ENCODE assay signal across 21 cellular contexts in genomic region chr17:63464691-63465090, GRCh38. TPM values are rescaled to one million over a fixed set of nuclear protein-coding genes. Genes with fewer than 3 reads are reported as not detected.
"Had no signal": no experiment of that assay in that cellular context is flagged by ENCODE, and none has a peak within 500 bp of the region (broad histone marks: within the 10 kb centered on the region; RNA-seq: fewer than 3 reads in every experiment).

No MANE protein-coding gene starts in this region.

- H3K27me3 ChIP-seq: ascending aorta, colonic mucosa, spleen, upper lobe of left lung had no signal

- H3K4me3 ChIP-seq: ascending aorta, colonic mucosa, lung, spleen, thoracic aorta, upper lobe of left lung had no signal

- H3K9me3 ChIP-seq: ascending aorta, colonic mucosa, neutrophil, spleen, thoracic aorta, upper lobe of left lung had no signal

- DNase-seq: activated CD4-positive, alpha-beta T cell treated with anti-CD3 and anti-CD28 coated beads for 1 hour; activated effector memory CD4-positive, alpha-beta T cell treated with anti-CD3 and anti-CD28 coated beads, Interleukin-2, amount 50 U/mL, for 16 hours; activated naive CD4-positive, alpha-beta T cell treated with anti-CD3 and anti-CD28 coated beads, Interleukin-2, amount 50 U/mL, for 16 hours; activated T-cell treated with anti-CD3 and anti-CD28 coated beads, Interleukin-2, amount 50 U/mL, for 72 hours; colonic mucosa; endodermal cell; foreskin melanocyte; glutamatergic neuron; hippocampal formation; islet precursor cell; spleen; stimulated activated naive B cell treated with anti-CD40 and anti-IgM and Interleukin-4, amounts not matched to agents 10 μg/mL and 1 μg/mL and 100 μg/mL, for 72 hours; upper lobe of left lung had no signal

- H3K27ac ChIP-seq: ascending aorta, colonic mucosa, neutrophil, spleen, thoracic aorta, upper lobe of left lung had no signal

- ATAC-seq: activated T-cell treated with anti-CD3 and anti-CD28 coated beads, Interleukin-2, amount 50 U/mL, for 72 hours; natural killer cell treated with Interleukin-12 subunit alpha and Interleukin-12 subunit beta and Interleukin-15 and Interleukin-18, amount 100 ng/mL, for 72 hours; stimulated activated naive B cell treated with anti-CD40 and anti-IgM and Interleukin-4, amounts not matched to agents 10 μg/mL and 1 μg/mL and 100 μg/mL, for 72 hours had no signal

- H3K36me3 ChIP-seq: ascending aorta, colonic mucosa, neutrophil, spleen, thoracic aorta, upper lobe of left lung had no signal

- H3K4me1 ChIP-seq: ascending aorta, colonic mucosa had no signal

RNA-seq across cellular contexts. Expression of gene ACE, which starts 12.2 kb away (rescaled TPM):
- total RNA-seq: natural killer cell treated with Interleukin-12 subunit alpha and Interleukin-12 subunit beta and Interleukin-15 and Interleukin-18, amount 100 ng/mL, for 72 hours had no signal

RNA-seq across cellular contexts. Expression of gene KCNH6, which starts 58.5 kb away (rescaled TPM):
- total RNA-seq: activated CD8-positive, alpha-beta memory T cell treated with anti-CD3 and anti-CD28 coated beads for 36 hours; activated T-cell treated with anti-CD3 and anti-CD28 coated beads, Interleukin-2, amount 50 U/mL, for 72 hours; ascending aorta; epithelial cell of proximal tubule; fibroblast of lung; natural killer cell treated with Interleukin-12 subunit alpha and Interleukin-12 subunit beta and Interleukin-15 and Interleukin-18, amount 100 ng/mL, for 72 hours; spleen; thoracic aorta had no signal
- polyA plus RNA-seq: fibroblast of lung, spleen had no signal
